Comparison of ENCODE assay signal across 17 cellular contexts in the genomic region with DNA sequence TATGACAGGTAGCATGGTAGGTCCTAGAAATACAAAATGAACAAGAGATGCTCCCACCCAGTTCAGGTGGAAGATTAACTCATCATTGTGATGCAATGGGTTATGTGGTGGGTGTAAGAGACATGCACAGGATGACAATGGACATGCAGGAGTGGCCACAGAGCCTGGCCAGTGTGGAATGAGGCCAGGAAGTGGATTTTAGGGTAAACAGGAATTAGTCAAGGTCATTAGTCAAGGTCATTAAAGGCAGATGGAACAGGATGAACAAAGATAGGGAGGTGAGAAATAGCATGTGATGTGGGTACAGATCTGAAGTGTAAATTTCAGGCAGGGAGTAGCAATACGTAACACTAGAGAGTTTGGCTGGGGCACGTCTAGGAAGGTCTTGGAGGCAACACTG.
"Had no signal": no experiment of that assay in that cellular context is flagged by ENCODE, and none has a peak within 500 bp of the region (broad histone marks: within the 10 kb centered on the region; RNA-seq: fewer than 3 reads in every experiment).

No MANE protein-coding gene starts in this region.

- H3K27ac ChIP-seq: colonic mucosa, foreskin keratinocyte, heart left ventricle, pancreas, suprapubic skin, tibial artery, upper lobe of left lung, vagina had no signal

- H3K27me3 ChIP-seq: colonic mucosa, foreskin keratinocyte, heart left ventricle, pancreas, suprapubic skin, tibial artery, upper lobe of left lung, vagina had no signal

- H3K4me2 ChIP-seq: smooth muscle cell had no signal

- H3K4me3 ChIP-seq: colonic mucosa, heart left ventricle, pancreas, smooth muscle cell, suprapubic skin, tibial artery, upper lobe of left lung, vagina had no signal

- H3K36me3 ChIP-seq: colonic mucosa, heart left ventricle, pancreas, suprapubic skin, tibial artery, upper lobe of left lung, vagina had no signal

- ATAC-seq: foreskin keratinocyte, heart left ventricle, right cardiac atrium had no signal

- H3K4me1 ChIP-seq: colonic mucosa, foreskin keratinocyte had no signal

- DNase-seq: colonic mucosa; dermis blood vessel endothelial cell; foreskin keratinocyte; heart left ventricle; hippocampal formation; mesendoderm; naive B cell; occipital lobe; pancreas; right cardiac atrium; stimulated activated CD4-positive, alpha-beta T cell treated with anti-CD3 and anti-CD28 coated beads, Interleukin-4, amount 100 ng/mL, for 4 hours; stimulated activated naive CD4-positive, alpha-beta T cell; tibial artery; upper lobe of left lung had no signal

- H3K9me3 ChIP-seq: colonic mucosa, heart left ventricle, pancreas, suprapubic skin, tibial artery, upper lobe of left lung, vagina had no signal
